Comparison of ENCODE assay signal across 15 cellular contexts in the genomic region with DNA sequence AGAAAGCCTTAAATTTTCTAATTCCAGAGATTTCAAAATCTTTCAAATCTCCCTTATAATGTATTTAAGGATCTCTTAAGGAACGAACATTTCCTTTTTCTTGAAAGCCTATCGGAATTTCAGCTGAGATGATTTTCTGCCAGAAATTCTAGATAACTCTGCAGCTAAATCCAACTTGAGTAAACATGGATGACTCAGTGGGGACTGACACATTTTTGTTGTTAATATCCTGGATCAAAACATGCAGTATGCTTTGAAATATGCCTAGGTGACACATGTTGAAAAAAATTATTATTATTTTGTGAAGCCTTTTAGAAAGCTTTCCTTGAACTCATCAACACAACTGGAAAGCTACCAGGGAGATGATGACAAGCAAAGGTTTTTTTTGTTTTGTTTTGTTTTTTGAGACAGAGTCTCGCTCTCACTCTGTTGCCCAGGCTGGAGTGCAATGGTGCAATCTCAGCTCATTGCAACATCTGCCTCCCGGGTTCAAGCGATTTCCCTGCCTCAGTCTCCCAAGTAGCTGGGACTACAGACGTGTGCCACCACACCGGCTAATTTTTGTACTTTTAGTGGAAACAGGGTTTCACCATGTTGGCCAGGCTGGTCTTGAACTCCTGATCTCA.
DNase-seq lines count a peak whose midpoint lies in the region; ATAC-seq, FAIRE-seq and TF ChIP-seq lines count a peak whose summit lies in the region.
"Had no signal": no experiment of that assay in that cellular context is flagged by ENCODE, and none has a peak within 500 bp of the region (broad histone marks: within the 10 kb centered on the region; RNA-seq: fewer than 3 reads in every experiment).

No MANE protein-coding gene starts in this region.

- POLR2A ChIA-PET in K562 (lab: Yijun Ruan, JAX) = interaction anchor here (0.6 to 1.2 kb wide), 3 partner anchors 11 to 185 kb away, joined by 3 read pairs; no protein-coding TSS in a partner anchor
- POLR2A ChIA-PET in CD8-positive, alpha-beta memory T cell (lab: Charles Lee) = no interaction called here

- H3K4me1 ChIP-seq in right cardiac atrium (ENCODE audit: control insufficient read depth, insufficient read depth, low read length) = peaks cover 2% of the 10 kb centered on the region
- peaks cover 0 to 6% of the 10 kb centered on the region in 2 experiments; a peak in 2 of 5 replicates for H3K4me1 ChIP-seq in K562 (replicated peaks in 1 of 2; ENCODE audit: control insufficient read depth in 2 of 2, insufficient read depth in 2 of 2, low read length in 2 of 2)
- peaks cover 5% of the 10 kb centered on the region for H3K4me1 ChIP-seq in hepatocyte (ENCODE audit: insufficient read depth)
- H3K4me1 ChIP-seq in CD8-positive, alpha-beta memory T cell (ENCODE audit: insufficient read depth, low read length) = no peaks in the 10 kb centered on the region
- H3K4me1 ChIP-seq: body of pancreas, thyroid gland had no signal

- no peak for TF ChIP-seq CTCF in K562 (IDR thresholded peaks at IDR 0.05 in 2 of 3, conservative IDR thresholded peaks at IDR 0.05 in 1 of 3; ENCODE audit: insufficient read depth in 2 of 3, low read depth in 1 of 3, low read length in 3 of 3)
- TF ChIP-seq CTCF in hepatocyte (IDR thresholded peaks at IDR 0.05; ENCODE audit: poor library complexity) = no peak

- H3K9me1 ChIP-seq in K562 (ENCODE audit: control insufficient read depth, insufficient read depth, low read length) = no peaks in the 10 kb centered on the region

- in situ Hi-C loops in K562 (cut with MboI) = no loop called here

- FAIRE-seq in K562 (lab: Jason Lieb, UNC) (peak; percentile 26), urothelium cell line (lab: Jason Lieb, UNC) (no peak)

- H3K36me3 Mint-ChIP-seq in CD8-positive, alpha-beta memory T cell = no peaks in the 10 kb centered on the region
- H3K36me3 Mint-ChIP-seq in activated T-helper 1 cell treated with anti-CD3 and anti-CD28 coated beads, Interleukin-12 subunit alpha, Interleukin-12 subunit beta, Interleukin-2, Interleukin-4 antibody, amounts not matched to agents 30 ng/mL and 10 ng/mL and 1 ng/mL, durations not matched to agents 14 hours and 24 hours and 36 hours (ENCODE audit: low read depth) = no peaks in the 10 kb centered on the region

- TF ChIP-seq EP300 in K562 (IDR thresholded peaks at IDR 0.05; ENCODE audit: low read length) = no peak

- no peak overlapping the region for H3K4me3 Mint-ChIP-seq in CD8-positive, alpha-beta memory T cell
- H3K4me3 Mint-ChIP-seq in activated T-helper 1 cell treated with anti-CD3 and anti-CD28 coated beads, Interleukin-12 subunit alpha, Interleukin-12 subunit beta, Interleukin-2, Interleukin-4 antibody, amounts not matched to agents 30 ng/mL and 10 ng/mL and 1 ng/mL, durations not matched to agents 14 hours and 24 hours and 36 hours = no peak overlapping the region
- H3K4me3 Mint-ChIP-seq: activated T-helper 17 cell treated with anti-CD3 and anti-CD28 coated beads, Interleukin-2, amount 50 U/mL, for 72 hours had no signal

- BruUV-seq in K562 (replicated peaks; lab: Mats Ljungman, UMichigan) = no TSS peak

- no peak overlapping the region for H2AFZ ChIP-seq in K562 (ENCODE audit: low read depth, low read length)
- H2AFZ ChIP-seq in hepatocyte = no peak overlapping the region

- WGBS in right cardiac atrium = 48% methylated on average over 7 of the region's 7 CpGs
- WGBS in K562 (ENCODE audit: insufficient coverage, low coverage, missing lambda C conversion rate) = 23% methylated on average over 7 of the region's 7 CpGs
- WGBS in hepatocyte (ENCODE audit: low lambda C conversion rate, missing lambda C conversion rate) = 77% methylated on average over 7 of the region's 7 CpGs

- CTCF ChIA-PET in K562 (lab: Yijun Ruan, JAX; ENCODE audit: low intra/inter-chr PET ratio) = interaction anchor here (0.6 kb wide), 1 partner anchor 190 kb away, joined by 5 read pairs; no protein-coding TSS in a partner anchor
- CTCF ChIA-PET in CD8-positive, alpha-beta memory T cell (lab: Charles Lee) = no interaction called here

- H3K9me3 ChIP-seq in right cardiac atrium (ENCODE audit: control insufficient read depth, low read length) (no peaks in the 10 kb centered on the region), K562 (replicated peaks; ENCODE audit: control insufficient read depth, insufficient read depth, low read depth, low read length) (no peaks in the 10 kb centered on the region), hepatocyte (ENCODE audit: low read depth) (no peaks in the 10 kb centered on the region)
- no peaks in the 10 kb centered on the region for H3K9me3 ChIP-seq in CD8-positive, alpha-beta memory T cell (ENCODE audit: low read length)
- H3K9me3 ChIP-seq: body of pancreas, thyroid gland had no signal

- H3K36me3 ChIP-seq in K562 (ENCODE audit: control insufficient read depth, insufficient read depth, low read length) (no peaks in the 10 kb centered on the region), hepatocyte (replicated peaks; ENCODE audit: insufficient read depth, low read depth) (no peaks in the 10 kb centered on the region)
- H3K36me3 ChIP-seq in CD8-positive, alpha-beta memory T cell (ENCODE audit: insufficient read depth, low read length) = no peaks in the 10 kb centered on the region
- H3K36me3 ChIP-seq: thyroid gland had no signal

- peak; percentile 67 for ATAC-seq in Right ventricle myocardium superior (ENCODE audit: poor library complexity)
- ATAC-seq in right cardiac atrium = no peak
- no peak for ATAC-seq in K562
- ATAC-seq: activated T-helper 17 cell treated with anti-CD3 and anti-CD28 coated beads, Interleukin-2, amount 50 U/mL, for 72 hours; body of pancreas had no signal

- H3K27me3 ChIP-seq in right cardiac atrium (ENCODE audit: control insufficient read depth, insufficient read depth) (no peaks in the 10 kb centered on the region), K562 (ENCODE audit: control insufficient read depth in 2 of 2, insufficient read depth in 2 of 2, low read length in 2 of 2) (peaks cover 0 to 7% of the 10 kb centered on the region in 2 experiments; a peak in 2 of 5 replicates), hepatocyte (no peaks in the 10 kb centered on the region)
- H3K27me3 ChIP-seq in CD8-positive, alpha-beta memory T cell (ENCODE audit: insufficient read depth, low read length, poor library complexity, severe bottlenecking) = no peaks in the 10 kb centered on the region
- H3K27me3 ChIP-seq: body of pancreas, thyroid gland had no signal

- no peak for TF ChIP-seq RAD21 in K562 (CRISPR knock-in tag; conservative IDR thresholded peaks at IDR 0.05 in 1 of 2, IDR thresholded peaks at IDR 0.05 in 1 of 2)

- H4K20me1 ChIP-seq in K562 (replicated peaks; ENCODE audit: control insufficient read depth, insufficient read depth, low read length) (0 out of 2 replicates have a peak, but pooled peaks cover 6% of the 10 kb centered on the region), hepatocyte (ENCODE audit: insufficient read depth, poor library complexity, severe bottlenecking) (no peaks in the 10 kb centered on the region)

- H3K4me3 ChIP-seq in right cardiac atrium (ENCODE audit: low read length) (no peak overlapping the region), K562 (no peak overlapping the region), hepatocyte (no peak overlapping the region)
- H3K4me3 ChIP-seq in CD8-positive, alpha-beta memory T cell (ENCODE audit: low read length) = no peak overlapping the region
- H3K4me3 ChIP-seq: body of pancreas, thyroid gland had no signal

- peaks cover 4 to 5% of the 10 kb centered on the region in 2 donors for H3K27me3 Mint-ChIP-seq in CD8-positive, alpha-beta memory T cell
- H3K27me3 Mint-ChIP-seq in activated T-helper 1 cell treated with anti-CD3 and anti-CD28 coated beads, Interleukin-12 subunit alpha, Interleukin-12 subunit beta, Interleukin-2, Interleukin-4 antibody, amounts not matched to agents 30 ng/mL and 10 ng/mL and 1 ng/mL, durations not matched to agents 14 hours and 24 hours and 36 hours (ENCODE audit: insufficient read depth) = peaks cover 3% of the 10 kb centered on the region
- H3K27me3 Mint-ChIP-seq: activated T-helper 17 cell treated with anti-CD3 and anti-CD28 coated beads, Interleukin-2, amount 50 U/mL, for 72 hours had no signal

- H3K9ac ChIP-seq in K562 (ENCODE audit: insufficient read depth in 1 of 2, low read depth in 2 of 2, low read length in 2 of 2) = no peak overlapping the region

- H3K27ac ChIP-seq in right cardiac atrium (ENCODE audit: low read length) (no peak overlapping the region), K562 (ENCODE audit: extremely low read depth, low read depth, low read length) (no peak overlapping the region), hepatocyte (peak overlapping the region; percentile 24)
- H3K27ac ChIP-seq in CD8-positive, alpha-beta memory T cell (ENCODE audit: low read depth, low read length) = no peak overlapping the region
- H3K27ac ChIP-seq: body of pancreas, thyroid gland had no signal

- no peak for DNase-seq in Right ventricle myocardium superior
- no peak for DNase-seq in right cardiac atrium
- DNase-seq in K562 (ENCODE audit: extremely low read depth in 1 of 4, low spot score in 3 of 4) = no peak
- DNase-seq in hepatocyte (ENCODE audit: low spot score) = no peak
- peak; percentile 27 for DNase-seq in urothelium cell line (ENCODE audit: low spot score)
- no peak for DNase-seq in CD8-positive, alpha-beta memory T cell
- DNase-seq in activated T-helper 1 cell treated with anti-CD3 and anti-CD28 coated beads, Interleukin-12 subunit alpha, Interleukin-12 subunit beta, Interleukin-2, Interleukin-4 antibody, amounts not matched to agents 30 ng/mL and 10 ng/mL and 1 ng/mL, durations not matched to agents 14 hours and 24 hours and 36 hours (ENCODE audit: low spot score) = no peak
- DNase-seq in iPS-NIHi11 (ENCODE audit: low spot score) = no peak
- DNase-seq: body of pancreas, NCI-H1092, NCI-H446, nucleus accumbens, T-helper 2 cell, thyroid gland had no signal

- no peak for TF ChIP-seq POLR2A in K562 (conservative IDR thresholded peaks at IDR 0.05)

- H3K9me2 ChIP-seq in hepatocyte (replicated peaks; ENCODE audit: insufficient read depth) = no peaks in the 10 kb centered on the region

- no peaks in the 10 kb centered on the region for H3K4me1 Mint-ChIP-seq in CD8-positive, alpha-beta memory T cell
- H3K4me1 Mint-ChIP-seq in activated T-helper 1 cell treated with anti-CD3 and anti-CD28 coated beads, Interleukin-12 subunit alpha, Interleukin-12 subunit beta, Interleukin-2, Interleukin-4 antibody, amounts not matched to agents 30 ng/mL and 10 ng/mL and 1 ng/mL, durations not matched to agents 14 hours and 24 hours and 36 hours (ENCODE audit: low read depth) = no peaks in the 10 kb centered on the region
- H3K4me1 Mint-ChIP-seq: activated T-helper 17 cell treated with anti-CD3 and anti-CD28 coated beads, Interleukin-2, amount 50 U/mL, for 72 hours had no signal

- H3K79me2 ChIP-seq in K562 (ENCODE audit: control insufficient read depth, insufficient read depth, low read length) (no peaks in the 10 kb centered on the region), hepatocyte (no peaks in the 10 kb centered on the region)

- no peak overlapping the region for H3K4me2 ChIP-seq in K562 (ENCODE audit: insufficient read depth, low read length)
- H3K4me2 ChIP-seq in hepatocyte = no peak overlapping the region

- no peak overlapping the region for H3K27ac Mint-ChIP-seq in CD8-positive, alpha-beta memory T cell
- no peak overlapping the region for H3K27ac Mint-ChIP-seq in activated T-helper 1 cell treated with anti-CD3 and anti-CD28 coated beads, Interleukin-12 subunit alpha, Interleukin-12 subunit beta, Interleukin-2, Interleukin-4 antibody, amounts not matched to agents 30 ng/mL and 10 ng/mL and 1 ng/mL, durations not matched to agents 14 hours and 24 hours and 36 hours
- H3K27ac Mint-ChIP-seq: activated T-helper 17 cell treated with anti-CD3 and anti-CD28 coated beads, Interleukin-2, amount 50 U/mL, for 72 hours had no signal

- no peaks in the 10 kb centered on the region for H3K9me3 Mint-ChIP-seq in CD8-positive, alpha-beta memory T cell
- H3K9me3 Mint-ChIP-seq in activated T-helper 1 cell treated with anti-CD3 and anti-CD28 coated beads, Interleukin-12 subunit alpha, Interleukin-12 subunit beta, Interleukin-2, Interleukin-4 antibody, amounts not matched to agents 30 ng/mL and 10 ng/mL and 1 ng/mL, durations not matched to agents 14 hours and 24 hours and 36 hours = no peaks in the 10 kb centered on the region
- H3K9me3 Mint-ChIP-seq: activated T-helper 17 cell treated with anti-CD3 and anti-CD28 coated beads, Interleukin-2, amount 50 U/mL, for 72 hours had no signal

- intact Hi-C loops in Right ventricle myocardium superior (cut with DNase I) = no loop called here
- intact Hi-C loops in right cardiac atrium (cut with DNase I) = no loop called here
- intact Hi-C loops in K562 (cut with micrococcal nuclease) = no loop called here
- intact Hi-C loops in activated T-helper 1 cell treated with anti-CD3 and anti-CD28 coated beads, Interleukin-12 subunit alpha, Interleukin-12 subunit beta, Interleukin-2, Interleukin-4 antibody, amounts not matched to agents 30 ng/mL and 10 ng/mL and 1 ng/mL, durations not matched to agents 14 hours and 24 hours and 36 hours (cut with micrococcal nuclease) = no loop called here
